Comparison of ENCODE assay signal across 25 cellular contexts in the genomic region with DNA sequence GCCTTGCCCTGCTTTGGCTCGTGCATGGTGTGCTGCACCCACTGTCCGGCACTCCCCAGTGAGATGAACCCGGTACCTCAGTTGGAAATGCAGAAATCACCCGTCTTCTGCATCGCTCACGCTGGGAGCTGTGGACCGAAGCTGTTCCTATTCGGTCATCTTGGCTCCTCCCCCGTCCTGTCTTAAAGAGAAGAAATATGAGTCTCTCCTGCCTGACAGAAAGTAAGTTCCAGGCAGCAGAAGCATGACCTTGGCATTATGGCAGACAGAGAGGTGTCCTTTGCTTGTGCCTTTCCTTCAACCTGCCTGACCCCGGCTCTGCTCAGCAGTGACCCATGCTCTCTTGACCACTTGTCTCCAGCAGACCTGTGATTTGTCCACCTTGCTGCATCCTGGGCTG.
"Had no signal": no experiment of that assay in that cellular context is flagged by ENCODE, and none has a peak within 500 bp of the region (broad histone marks: within the 10 kb centered on the region; RNA-seq: fewer than 3 reads in every experiment).

No MANE protein-coding gene starts in this region.

- H3K36me3 Mint-ChIP-seq: neural progenitor cell had no signal

- H3K4me2 ChIP-seq: neural progenitor cell, smooth muscle cell had no signal

- H3K27ac ChIP-seq: gastrocnemius medialis, lower lobe of right lung, neural progenitor cell, parathyroid adenoma, right atrium auricular region, suprapubic skin had no signal

- H3K27ac Mint-ChIP-seq: effector memory CD8-positive, alpha-beta T cell; mesothelial cell of epicardium; naive B cell; natural killer cell treated with Interleukin-12 subunit alpha and Interleukin-12 subunit beta and Interleukin-15 and Interleukin-18, amount 100 ng/mL, for 72 hours; neural progenitor cell; progenitor cell of endocrine pancreas; stimulated activated naive CD8-positive, alpha-beta T cell treated with anti-CD3 and anti-CD28 coated beads, Interleukin-15, amount 100 ng/mL, for 72 hours; type B pancreatic cell had no signal

- H3K27me3 ChIP-seq: gastrocnemius medialis, neural progenitor cell, right atrium auricular region, suprapubic skin had no signal

- H2AFZ ChIP-seq: neural progenitor cell, parathyroid adenoma had no signal

- H3K4me3 ChIP-seq: gastrocnemius medialis, lower lobe of right lung, mucosa of descending colon, neural progenitor cell, right atrium auricular region, smooth muscle cell, suprapubic skin had no signal

- H3K9ac ChIP-seq: neural progenitor cell, parathyroid adenoma had no signal

- H3K36me3 ChIP-seq: gastrocnemius medialis, lower lobe of right lung, neural progenitor cell, right atrium auricular region, suprapubic skin had no signal

- H3K27me3 Mint-ChIP-seq: progenitor cell of endocrine pancreas, type B pancreatic cell had no signal

- H3K4me1 Mint-ChIP-seq: mesothelial cell of epicardium; naive B cell; neural progenitor cell; stimulated activated naive CD8-positive, alpha-beta T cell treated with anti-CD3 and anti-CD28 coated beads, Interleukin-15, amount 100 ng/mL, for 72 hours had no signal

- H3K4me1 ChIP-seq: gastrocnemius medialis, lower lobe of right lung, neural progenitor cell, parathyroid adenoma, right atrium auricular region, suprapubic skin had no signal

- ATAC-seq: effector memory CD8-positive, alpha-beta T cell; gastrocnemius medialis; left ventricle myocardium superior; lower lobe of right lung; natural killer cell treated with Interleukin-12 subunit alpha and Interleukin-12 subunit beta and Interleukin-15 and Interleukin-18, amount 100 ng/mL, for 72 hours; sciatic nerve; stimulated activated naive CD8-positive, alpha-beta T cell treated with anti-CD3 and anti-CD28 coated beads, Interleukin-15, amount 100 ng/mL, for 72 hours had no signal

- H3K9me3 ChIP-seq: gastrocnemius medialis, lower lobe of right lung, mucosa of descending colon, right atrium auricular region, suprapubic skin had no signal

- H3K4me3 Mint-ChIP-seq: effector memory CD8-positive, alpha-beta T cell; mesothelial cell of epicardium; naive B cell; natural killer cell treated with Interleukin-12 subunit alpha and Interleukin-12 subunit beta and Interleukin-15 and Interleukin-18, amount 100 ng/mL, for 72 hours; neural progenitor cell; stimulated activated naive CD8-positive, alpha-beta T cell treated with anti-CD3 and anti-CD28 coated beads, Interleukin-15, amount 100 ng/mL, for 72 hours; type B pancreatic cell had no signal

- DNase-seq: cortex of kidney; effector memory CD8-positive, alpha-beta T cell; foreskin fibroblast; gastrocnemius medialis; head of caudate nucleus; left ventricle myocardium superior; lower lobe of right lung; mucosa of descending colon; naive B cell; stimulated activated CD4-positive, alpha-beta T cell treated with anti-CD3 and anti-CD28 coated beads, Interleukin-12 subunit alpha, Interleukin-12 subunit beta, amount 100 ng/mL, for 4 hours; stimulated activated CD4-positive, alpha-beta T cell treated with anti-CD3 and anti-CD28 coated beads, Interleukin-1b, Interleukin-23, amount 100 ng/mL, for 48 hours; stimulated activated CD4-positive, alpha-beta T cell treated with anti-CD3 and anti-CD28 coated beads, Interleukin-4, amount 100 ng/mL, for 1 hour; stimulated activated CD8-positive, alpha-beta memory T cell treated with anti-CD3 and anti-CD28 coated beads, Interleukin-4, amount 100 ng/mL, for 48 hours; stimulated activated naive CD4-positive, alpha-beta T cell; stimulated activated naive CD8-positive, alpha-beta T cell treated with anti-CD3 and anti-CD28 coated beads, Interleukin-15, amount 100 ng/mL, for 72 hours had no signal
